Comparison of ENCODE assay signal across 1 cellular context in the genomic region with DNA sequence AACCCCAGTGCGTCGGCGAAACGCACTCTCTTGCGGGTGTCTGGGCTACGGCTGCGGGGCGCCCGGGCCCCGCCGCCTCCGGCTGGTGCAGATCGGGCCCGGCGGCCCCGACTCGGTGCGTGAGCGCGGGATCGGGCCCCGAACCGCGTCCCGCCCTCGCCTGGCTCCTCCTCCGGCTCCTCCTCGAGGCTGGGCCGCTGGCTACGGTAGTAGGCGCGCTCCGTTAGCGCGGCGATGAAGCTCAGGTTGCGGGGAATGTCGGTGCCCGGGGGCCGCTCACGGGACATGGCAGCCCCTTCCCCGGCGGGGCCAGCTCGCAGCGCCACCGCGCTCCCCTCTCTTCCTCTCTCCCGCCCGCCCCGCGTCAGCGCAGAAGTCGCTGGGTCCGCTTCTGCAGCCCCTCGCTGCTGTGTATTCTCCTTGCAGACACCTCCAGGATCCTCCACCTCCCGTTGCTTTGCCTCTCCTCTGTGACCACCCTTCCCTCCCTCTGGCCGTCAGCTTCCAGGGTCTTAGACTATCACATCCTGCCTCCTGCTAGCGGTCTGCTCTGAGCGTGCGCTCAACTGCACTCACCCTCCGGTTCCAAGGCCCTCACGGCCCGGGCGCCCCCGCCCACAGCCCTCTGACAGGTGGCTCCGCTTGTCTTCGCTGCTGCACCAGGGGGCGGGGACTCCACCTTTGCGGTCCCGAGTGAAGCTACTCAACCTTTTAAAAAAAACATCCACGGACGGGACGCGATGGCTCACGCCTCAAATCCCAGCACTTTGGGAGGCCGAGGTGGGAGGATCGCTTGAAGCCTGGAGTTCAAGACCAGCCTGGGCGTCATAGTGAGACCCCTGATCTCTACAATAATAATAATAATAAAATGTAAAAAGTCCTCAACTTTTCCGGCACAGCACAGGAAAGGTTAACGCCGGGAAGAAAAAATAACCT.
TF ChIP-seq lines count a peak whose summit lies in the region.

A gene with protein sequence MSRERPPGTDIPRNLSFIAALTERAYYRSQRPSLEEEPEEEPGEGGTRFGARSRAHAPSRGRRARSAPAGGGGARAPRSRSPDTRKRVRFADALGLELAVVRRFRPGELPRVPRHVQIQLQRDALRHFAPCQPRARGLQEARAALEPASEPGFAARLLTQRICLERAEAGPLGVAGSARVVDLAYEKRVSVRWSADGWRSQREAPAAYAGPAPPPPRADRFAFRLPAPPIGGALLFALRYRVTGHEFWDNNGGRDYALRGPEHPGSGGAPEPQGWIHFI (minus strand): TSS at position 570 of the 936 bp plus-strand sequence. CDS start 283 bp downstream, at position 287.

TF ChIP-seq in HepG2, 621 proteins besides CTCF, POLR2A, EP300 and RAD21 (continued from another document and continues in another):
- peak; percentile 13 for TF ChIP-seq U2AF1 (optimal IDR thresholded peaks at IDR 0.05; ENCODE audit: low read depth, low read length)
- TF ChIP-seq ZNF446 (CRISPR knock-in tag; IDR thresholded peaks at IDR 0.05), result peak; percentile 83
- peak; percentile 91; the same call in 1 of the 2 replicates for TF ChIP-seq CENPT (CRISPR knock-in tag; IDR thresholded peaks at IDR 0.05; ENCODE audit: low read depth)
- TF ChIP-seq PHF20 (CRISPR knock-in tag; IDR thresholded peaks at IDR 0.05), result no peak
- no peak for TF ChIP-seq ZNF850 (CRISPR knock-in tag; conservative IDR thresholded peaks at IDR 0.05)
- no peak for TF ChIP-seq DR1 (CRISPR knock-in tag; IDR thresholded peaks at IDR 0.05)
- TF ChIP-seq PRPF4 (IDR thresholded peaks at IDR 0.05; ENCODE audit: low read depth, low read length, poor library complexity, severe bottlenecking), result no peak
- TF ChIP-seq RFX1 (IDR thresholded peaks at IDR 0.05), result no peak
- TF ChIP-seq, protein P1, sequence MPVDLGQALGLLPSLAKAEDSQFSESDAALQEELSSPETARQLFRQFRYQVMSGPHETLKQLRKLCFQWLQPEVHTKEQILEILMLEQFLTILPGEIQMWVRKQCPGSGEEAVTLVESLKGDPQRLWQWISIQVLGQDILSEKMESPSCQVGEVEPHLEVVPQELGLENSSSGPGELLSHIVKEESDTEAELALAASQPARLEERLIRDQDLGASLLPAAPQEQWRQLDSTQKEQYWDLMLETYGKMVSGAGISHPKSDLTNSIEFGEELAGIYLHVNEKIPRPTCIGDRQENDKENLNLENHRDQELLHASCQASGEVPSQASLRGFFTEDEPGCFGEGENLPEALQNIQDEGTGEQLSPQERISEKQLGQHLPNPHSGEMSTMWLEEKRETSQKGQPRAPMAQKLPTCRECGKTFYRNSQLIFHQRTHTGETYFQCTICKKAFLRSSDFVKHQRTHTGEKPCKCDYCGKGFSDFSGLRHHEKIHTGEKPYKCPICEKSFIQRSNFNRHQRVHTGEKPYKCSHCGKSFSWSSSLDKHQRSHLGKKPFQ (CRISPR knock-in tag; IDR thresholded peaks at IDR 0.05; ENCODE audit: insufficient replicate concordance), result peak; percentile 48
- TF ChIP-seq ZNF333 (CRISPR knock-in tag; IDR thresholded peaks at IDR 0.05; ENCODE audit: borderline replicate concordance), result peak; percentile 96
- TF ChIP-seq POLR2G (IDR thresholded peaks at IDR 0.05; ENCODE audit: low read depth, low read length), result peak; percentile 71
- TF ChIP-seq ZNF143 (CRISPR knock-in tag; IDR thresholded peaks at IDR 0.05), result peak; percentile 38; the same call in 1 of the 2 replicates
- no peak for TF ChIP-seq ZNF230 (CRISPR knock-in tag; IDR thresholded peaks at IDR 0.05)
- TF ChIP-seq, protein P2, sequence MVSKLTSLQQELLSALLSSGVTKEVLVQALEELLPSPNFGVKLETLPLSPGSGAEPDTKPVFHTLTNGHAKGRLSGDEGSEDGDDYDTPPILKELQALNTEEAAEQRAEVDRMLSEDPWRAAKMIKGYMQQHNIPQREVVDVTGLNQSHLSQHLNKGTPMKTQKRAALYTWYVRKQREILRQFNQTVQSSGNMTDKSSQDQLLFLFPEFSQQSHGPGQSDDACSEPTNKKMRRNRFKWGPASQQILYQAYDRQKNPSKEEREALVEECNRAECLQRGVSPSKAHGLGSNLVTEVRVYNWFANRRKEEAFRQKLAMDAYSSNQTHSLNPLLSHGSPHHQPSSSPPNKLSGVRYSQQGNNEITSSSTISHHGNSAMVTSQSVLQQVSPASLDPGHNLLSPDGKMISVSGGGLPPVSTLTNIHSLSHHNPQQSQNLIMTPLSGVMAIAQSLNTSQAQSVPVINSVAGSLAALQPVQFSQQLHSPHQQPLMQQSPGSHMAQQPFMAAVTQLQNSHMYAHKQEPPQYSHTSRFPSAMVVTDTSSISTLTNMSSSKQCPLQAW (CRISPR knock-in tag; IDR thresholded peaks at IDR 0.05), result no peak
- TF ChIP-seq ZNF3 (CRISPR knock-in tag; IDR thresholded peaks at IDR 0.05), result peak; percentile 12; the same call in 1 of the 2 replicates
- TF ChIP-seq, protein P3, sequence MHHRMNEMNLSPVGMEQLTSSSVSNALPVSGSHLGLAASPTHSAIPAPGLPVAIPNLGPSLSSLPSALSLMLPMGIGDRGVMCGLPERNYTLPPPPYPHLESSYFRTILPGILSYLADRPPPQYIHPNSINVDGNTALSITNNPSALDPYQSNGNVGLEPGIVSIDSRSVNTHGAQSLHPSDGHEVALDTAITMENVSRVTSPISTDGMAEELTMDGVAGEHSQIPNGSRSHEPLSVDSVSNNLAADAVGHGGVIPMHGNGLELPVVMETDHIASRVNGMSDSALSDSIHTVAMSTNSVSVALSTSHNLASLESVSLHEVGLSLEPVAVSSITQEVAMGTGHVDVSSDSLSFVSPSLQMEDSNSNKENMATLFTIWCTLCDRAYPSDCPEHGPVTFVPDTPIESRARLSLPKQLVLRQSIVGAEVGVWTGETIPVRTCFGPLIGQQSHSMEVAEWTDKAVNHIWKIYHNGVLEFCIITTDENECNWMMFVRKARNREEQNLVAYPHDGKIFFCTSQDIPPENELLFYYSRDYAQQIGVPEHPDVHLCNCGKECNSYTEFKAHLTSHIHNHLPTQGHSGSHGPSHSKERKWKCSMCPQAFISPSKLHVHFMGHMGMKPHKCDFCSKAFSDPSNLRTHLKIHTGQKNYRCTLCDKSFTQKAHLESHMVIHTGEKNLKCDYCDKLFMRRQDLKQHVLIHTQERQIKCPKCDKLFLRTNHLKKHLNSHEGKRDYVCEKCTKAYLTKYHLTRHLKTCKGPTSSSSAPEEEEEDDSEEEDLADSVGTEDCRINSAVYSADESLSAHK (CRISPR knock-in tag; IDR thresholded peaks at IDR 0.05; ENCODE audit: borderline replicate concordance), result 0 out of 2 replicates have a peak, but pooled peaks have one; percentile 15
- TF ChIP-seq, protein P4, sequence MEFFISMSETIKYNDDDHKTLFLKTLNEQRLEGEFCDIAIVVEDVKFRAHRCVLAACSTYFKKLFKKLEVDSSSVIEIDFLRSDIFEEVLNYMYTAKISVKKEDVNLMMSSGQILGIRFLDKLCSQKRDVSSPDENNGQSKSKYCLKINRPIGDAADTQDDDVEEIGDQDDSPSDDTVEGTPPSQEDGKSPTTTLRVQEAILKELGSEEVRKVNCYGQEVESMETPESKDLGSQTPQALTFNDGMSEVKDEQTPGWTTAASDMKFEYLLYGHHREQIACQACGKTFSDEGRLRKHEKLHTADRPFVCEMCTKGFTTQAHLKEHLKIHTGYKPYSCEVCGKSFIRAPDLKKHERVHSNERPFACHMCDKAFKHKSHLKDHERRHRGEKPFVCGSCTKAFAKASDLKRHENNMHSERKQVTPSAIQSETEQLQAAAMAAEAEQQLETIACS (CRISPR knock-in tag; IDR thresholded peaks at IDR 0.05), result peak; percentile 39
- TF ChIP-seq SALL2 (CRISPR knock-in tag; IDR thresholded peaks at IDR 0.05), result no peak
- TF ChIP-seq, protein P5, sequence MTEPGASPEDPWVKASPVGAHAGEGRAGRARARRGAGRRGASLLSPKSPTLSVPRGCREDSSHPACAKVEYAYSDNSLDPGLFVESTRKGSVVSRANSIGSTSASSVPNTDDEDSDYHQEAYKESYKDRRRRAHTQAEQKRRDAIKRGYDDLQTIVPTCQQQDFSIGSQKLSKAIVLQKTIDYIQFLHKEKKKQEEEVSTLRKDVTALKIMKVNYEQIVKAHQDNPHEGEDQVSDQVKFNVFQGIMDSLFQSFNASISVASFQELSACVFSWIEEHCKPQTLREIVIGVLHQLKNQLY (CRISPR knock-in tag; IDR thresholded peaks at IDR 0.05), result peak; percentile 2
- TF ChIP-seq, protein P6, sequence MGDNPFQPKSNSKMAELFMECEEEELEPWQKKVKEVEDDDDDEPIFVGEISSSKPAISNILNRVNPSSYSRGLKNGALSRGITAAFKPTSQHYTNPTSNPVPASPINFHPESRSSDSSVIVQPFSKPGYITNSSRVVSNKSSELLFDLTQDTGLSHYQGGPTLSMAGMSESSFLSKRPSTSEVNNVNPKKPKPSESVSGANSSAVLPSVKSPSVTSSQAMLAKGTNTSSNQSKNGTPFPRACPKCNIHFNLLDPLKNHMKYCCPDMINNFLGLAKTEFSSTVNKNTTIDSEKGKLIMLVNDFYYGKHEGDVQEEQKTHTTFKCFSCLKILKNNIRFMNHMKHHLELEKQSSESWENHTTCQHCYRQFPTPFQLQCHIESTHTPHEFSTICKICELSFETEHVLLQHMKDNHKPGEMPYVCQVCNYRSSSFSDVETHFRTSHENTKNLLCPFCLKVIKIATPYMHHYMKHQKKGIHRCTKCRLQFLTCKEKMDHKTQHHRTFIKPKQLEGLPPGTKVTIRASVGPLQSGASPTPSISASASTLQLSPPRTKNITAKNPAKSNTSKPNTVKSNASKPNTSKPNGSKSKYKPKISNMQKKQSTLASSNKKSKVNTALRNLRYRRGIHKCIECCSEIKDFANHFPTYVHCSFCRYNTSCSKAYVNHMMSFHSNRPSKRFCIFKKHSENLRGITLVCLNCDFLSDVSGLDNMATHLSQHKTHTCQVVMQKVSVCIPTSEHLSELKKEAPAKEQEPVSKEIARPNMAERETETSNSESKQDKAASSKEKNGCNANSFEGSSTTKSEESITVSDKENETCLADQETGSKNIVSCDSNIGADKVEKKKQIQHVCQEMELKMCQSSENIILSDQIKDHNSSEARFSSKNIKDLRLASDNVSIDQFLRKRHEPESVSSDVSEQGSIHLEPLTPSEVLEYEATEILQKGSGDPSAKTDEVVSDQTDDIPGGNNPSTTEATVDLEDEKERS (CRISPR knock-in tag; IDR thresholded peaks at IDR 0.05), result peak; percentile 89; the same call in 1 of the 2 replicates
- TF ChIP-seq, protein P7, sequence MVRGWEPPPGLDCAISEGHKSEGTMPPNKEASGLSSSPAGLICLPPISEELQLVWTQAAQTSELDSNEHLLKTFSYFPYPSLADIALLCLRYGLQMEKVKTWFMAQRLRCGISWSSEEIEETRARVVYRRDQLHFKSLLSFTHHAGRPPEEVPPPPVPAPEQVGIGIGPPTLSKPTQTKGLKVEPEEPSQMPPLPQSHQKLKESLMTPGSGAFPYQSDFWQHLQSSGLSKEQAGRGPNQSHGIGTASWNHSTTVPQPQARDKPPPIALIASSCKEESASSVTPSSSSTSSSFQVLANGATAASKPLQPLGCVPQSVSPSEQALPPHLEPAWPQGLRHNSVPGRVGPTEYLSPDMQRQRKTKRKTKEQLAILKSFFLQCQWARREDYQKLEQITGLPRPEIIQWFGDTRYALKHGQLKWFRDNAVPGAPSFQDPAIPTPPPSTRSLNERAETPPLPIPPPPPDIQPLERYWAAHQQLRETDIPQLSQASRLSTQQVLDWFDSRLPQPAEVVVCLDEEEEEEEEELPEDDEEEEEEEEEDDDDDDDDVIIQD (CRISPR knock-in tag; IDR thresholded peaks at IDR 0.05; ENCODE audit: low read depth), result peak; percentile 49; the same call in 1 of the 2 replicates
- TF ChIP-seq, protein P8, sequence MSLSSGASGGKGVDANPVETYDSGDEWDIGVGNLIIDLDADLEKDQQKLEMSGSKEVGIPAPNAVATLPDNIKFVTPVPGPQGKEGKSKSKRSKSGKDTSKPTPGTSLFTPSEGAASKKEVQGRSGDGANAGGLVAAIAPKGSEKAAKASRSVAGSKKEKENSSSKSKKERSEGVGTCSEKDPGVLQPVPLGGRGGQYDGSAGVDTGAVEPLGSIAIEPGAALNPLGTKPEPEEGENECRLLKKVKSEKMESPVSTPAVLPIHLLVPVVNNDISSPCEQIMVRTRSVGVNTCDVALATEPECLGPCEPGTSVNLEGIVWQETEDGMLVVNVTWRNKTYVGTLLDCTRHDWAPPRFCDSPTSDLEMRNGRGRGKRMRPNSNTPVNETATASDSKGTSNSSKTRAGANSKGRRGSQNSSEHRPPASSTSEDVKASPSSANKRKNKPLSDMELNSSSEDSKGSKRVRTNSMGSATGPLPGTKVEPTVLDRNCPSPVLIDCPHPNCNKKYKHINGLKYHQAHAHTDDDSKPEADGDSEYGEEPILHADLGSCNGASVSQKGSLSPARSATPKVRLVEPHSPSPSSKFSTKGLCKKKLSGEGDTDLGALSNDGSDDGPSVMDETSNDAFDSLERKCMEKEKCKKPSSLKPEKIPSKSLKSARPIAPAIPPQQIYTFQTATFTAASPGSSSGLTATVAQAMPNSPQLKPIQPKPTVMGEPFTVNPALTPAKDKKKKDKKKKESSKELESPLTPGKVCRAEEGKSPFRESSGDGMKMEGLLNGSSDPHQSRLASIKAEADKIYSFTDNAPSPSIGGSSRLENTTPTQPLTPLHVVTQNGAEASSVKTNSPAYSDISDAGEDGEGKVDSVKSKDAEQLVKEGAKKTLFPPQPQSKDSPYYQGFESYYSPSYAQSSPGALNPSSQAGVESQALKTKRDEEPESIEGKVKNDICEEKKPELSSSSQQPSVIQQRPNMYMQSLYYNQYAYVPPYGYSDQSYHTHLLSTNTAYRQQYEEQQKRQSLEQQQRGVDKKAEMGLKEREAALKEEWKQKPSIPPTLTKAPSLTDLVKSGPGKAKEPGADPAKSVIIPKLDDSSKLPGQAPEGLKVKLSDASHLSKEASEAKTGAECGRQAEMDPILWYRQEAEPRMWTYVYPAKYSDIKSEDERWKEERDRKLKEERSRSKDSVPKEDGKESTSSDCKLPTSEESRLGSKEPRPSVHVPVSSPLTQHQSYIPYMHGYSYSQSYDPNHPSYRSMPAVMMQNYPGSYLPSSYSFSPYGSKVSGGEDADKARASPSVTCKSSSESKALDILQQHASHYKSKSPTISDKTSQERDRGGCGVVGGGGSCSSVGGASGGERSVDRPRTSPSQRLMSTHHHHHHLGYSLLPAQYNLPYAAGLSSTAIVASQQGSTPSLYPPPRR (CRISPR knock-in tag; IDR thresholded peaks at IDR 0.05; ENCODE audit: borderline replicate concordance), result no peak; the same call in 1 of the 2 replicates
- TF ChIP-seq SOX13 (IDR thresholded peaks at IDR 0.05), result no peak
- peak in 1 of 2 experiments; percentile 57; a peak in 2 of 4 replicates for TF ChIP-seq SOX13 (CRISPR knock-in tag; conservative IDR thresholded peaks at IDR 0.05 in 1 of 2, IDR thresholded peaks at IDR 0.05 in 1 of 2)
- peak; percentile 75; the same call in 1 of the 2 replicates for TF ChIP-seq ZMYM3 (CRISPR knock-in tag; IDR thresholded peaks at IDR 0.05)
- TF ChIP-seq PHF8 (CRISPR knock-in tag; IDR thresholded peaks at IDR 0.05), result peak; percentile 53
- no peak for TF ChIP-seq ZNF672 (CRISPR knock-in tag; IDR thresholded peaks at IDR 0.05)
- TF ChIP-seq THYN1 (CRISPR knock-in tag; IDR thresholded peaks at IDR 0.05; ENCODE audit: borderline replicate concordance, low read depth), result no peak; the same call in 1 of the 2 replicates
- TF ChIP-seq TAF1 (CRISPR knock-in tag; IDR thresholded peaks at IDR 0.05), result peak; percentile 49; the same call in 1 of the 2 replicates
- no peak for TF ChIP-seq GABPA (IDR thresholded peaks at IDR 0.05; ENCODE audit: low read depth, low read length)
- no peak for TF ChIP-seq GABPA (CRISPR knock-in tag; IDR thresholded peaks at IDR 0.05; ENCODE audit: low read depth)
- TF ChIP-seq HOXA7 (CRISPR knock-in tag; IDR thresholded peaks at IDR 0.05), result no peak
- TF ChIP-seq, protein P9, sequence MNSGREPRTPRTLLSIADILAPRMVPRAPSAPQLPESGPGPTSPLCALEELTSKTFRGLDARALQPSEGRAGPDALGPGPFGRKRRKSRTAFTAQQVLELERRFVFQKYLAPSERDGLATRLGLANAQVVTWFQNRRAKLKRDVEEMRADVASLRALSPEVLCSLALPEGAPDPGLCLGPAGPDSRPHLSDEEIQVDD (CRISPR knock-in tag; IDR thresholded peaks at IDR 0.05; ENCODE audit: borderline replicate concordance), result 0 out of 2 replicates have a peak, but pooled peaks have one; percentile 41
